Comparison of ENCODE assay signal across 17 cellular contexts in genomic region chr12:97767347-97767746, GRCh38.
"Had no signal": no experiment of that assay in that cellular context is flagged by ENCODE, and none has a peak within 500 bp of the region (broad histone marks: within the 10 kb centered on the region; RNA-seq: fewer than 3 reads in every experiment).

No MANE protein-coding gene starts in this region.

- H3K36me3 ChIP-seq: gastrocnemius medialis, sigmoid colon, stomach had no signal

- H3K27ac ChIP-seq: gastrocnemius medialis, skin epidermis, stomach had no signal

- H3K9me3 ChIP-seq: gastrocnemius medialis had no signal

- H3K27me3 ChIP-seq: gastrocnemius medialis, sigmoid colon, stomach had no signal

- H3K4me1 ChIP-seq: gastrocnemius medialis, sigmoid colon had no signal

- FAIRE-seq: colon, kidney had no signal

- DNase-seq: cerebellar nuclear complex; gastrocnemius medialis; glutamatergic neuron; kidney; left cardiac atrium; left ventricle myocardium superior; mesendoderm; naive B cell; sigmoid colon; stimulated activated CD4-positive, alpha-beta T cell treated with anti-CD3 and anti-CD28 coated beads, Interleukin-12 subunit alpha, Interleukin-12 subunit beta, amount 100 ng/mL, for 4 hours; stimulated activated naive CD4-positive, alpha-beta T cell; stomach; substantia nigra; trophoblast cell had no signal

- H3K4me3 ChIP-seq: gastrocnemius medialis, lung, sigmoid colon, skin epidermis, stomach had no signal

- ATAC-seq: gastrocnemius medialis, left ventricle myocardium superior had no signal
